ENCODE assay signal across 1 cellular context in the genomic region with DNA sequence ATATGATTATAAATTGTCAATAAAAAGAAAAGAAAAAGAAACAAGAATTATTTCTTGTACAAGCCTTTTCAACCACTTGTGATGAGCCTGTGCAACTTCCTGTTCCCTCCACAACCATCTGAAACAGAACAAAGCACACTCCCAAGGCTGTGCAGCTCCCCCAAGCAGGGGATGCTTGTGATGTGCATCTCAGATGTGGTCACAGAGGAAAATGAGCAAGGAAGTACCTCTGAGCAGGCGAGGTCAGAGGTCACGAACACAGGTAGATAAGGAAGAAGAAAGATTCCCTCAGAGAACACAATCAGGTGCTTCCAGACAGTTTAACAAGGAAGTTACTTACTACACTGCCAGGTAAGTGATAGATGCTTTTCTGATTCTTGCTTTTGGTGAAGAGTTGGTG.
TF ChIP-seq lines count a peak whose summit lies in the region.

No MANE protein-coding gene starts in this region.

TF ChIP-seq in WTC11, 78 proteins besides CTCF, POLR2A, EP300 and RAD21 (continued from another document):
- TF ChIP-seq ZNF232 (CRISPR knock-in tag; IDR thresholded peaks at IDR 0.05) (no peak), ZNF263 (CRISPR knock-in tag; IDR thresholded peaks at IDR 0.05; ENCODE audit: low read depth) (no peak)
- TF ChIP-seq, protein P1, sequence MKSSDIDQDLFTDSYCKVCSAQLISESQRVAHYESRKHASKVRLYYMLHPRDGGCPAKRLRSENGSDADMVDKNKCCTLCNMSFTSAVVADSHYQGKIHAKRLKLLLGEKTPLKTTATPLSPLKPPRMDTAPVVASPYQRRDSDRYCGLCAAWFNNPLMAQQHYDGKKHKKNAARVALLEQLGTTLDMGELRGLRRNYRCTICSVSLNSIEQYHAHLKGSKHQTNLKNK (CRISPR knock-in tag; IDR thresholded peaks at IDR 0.05), result no peak
- TF ChIP-seq, protein P2, sequence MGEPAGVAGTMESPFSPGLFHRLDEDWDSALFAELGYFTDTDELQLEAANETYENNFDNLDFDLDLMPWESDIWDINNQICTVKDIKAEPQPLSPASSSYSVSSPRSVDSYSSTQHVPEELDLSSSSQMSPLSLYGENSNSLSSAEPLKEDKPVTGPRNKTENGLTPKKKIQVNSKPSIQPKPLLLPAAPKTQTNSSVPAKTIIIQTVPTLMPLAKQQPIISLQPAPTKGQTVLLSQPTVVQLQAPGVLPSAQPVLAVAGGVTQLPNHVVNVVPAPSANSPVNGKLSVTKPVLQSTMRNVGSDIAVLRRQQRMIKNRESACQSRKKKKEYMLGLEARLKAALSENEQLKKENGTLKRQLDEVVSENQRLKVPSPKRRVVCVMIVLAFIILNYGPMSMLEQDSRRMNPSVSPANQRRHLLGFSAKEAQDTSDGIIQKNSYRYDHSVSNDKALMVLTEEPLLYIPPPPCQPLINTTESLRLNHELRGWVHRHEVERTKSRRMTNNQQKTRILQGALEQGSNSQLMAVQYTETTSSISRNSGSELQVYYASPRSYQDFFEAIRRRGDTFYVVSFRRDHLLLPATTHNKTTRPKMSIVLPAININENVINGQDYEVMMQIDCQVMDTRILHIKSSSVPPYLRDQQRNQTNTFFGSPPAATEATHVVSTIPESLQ (CRISPR knock-in tag; IDR thresholded peaks at IDR 0.05), result no peak
- TF ChIP-seq, protein P3, sequence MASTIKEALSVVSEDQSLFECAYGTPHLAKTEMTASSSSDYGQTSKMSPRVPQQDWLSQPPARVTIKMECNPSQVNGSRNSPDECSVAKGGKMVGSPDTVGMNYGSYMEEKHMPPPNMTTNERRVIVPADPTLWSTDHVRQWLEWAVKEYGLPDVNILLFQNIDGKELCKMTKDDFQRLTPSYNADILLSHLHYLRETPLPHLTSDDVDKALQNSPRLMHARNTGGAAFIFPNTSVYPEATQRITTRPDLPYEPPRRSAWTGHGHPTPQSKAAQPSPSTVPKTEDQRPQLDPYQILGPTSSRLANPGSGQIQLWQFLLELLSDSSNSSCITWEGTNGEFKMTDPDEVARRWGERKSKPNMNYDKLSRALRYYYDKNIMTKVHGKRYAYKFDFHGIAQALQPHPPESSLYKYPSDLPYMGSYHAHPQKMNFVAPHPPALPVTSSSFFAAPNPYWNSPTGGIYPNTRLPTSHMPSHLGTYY (CRISPR knock-in tag; IDR thresholded peaks at IDR 0.05), result no peak
